10 cellular contexts compared by ENCODE assay signal in the genomic region with DNA sequence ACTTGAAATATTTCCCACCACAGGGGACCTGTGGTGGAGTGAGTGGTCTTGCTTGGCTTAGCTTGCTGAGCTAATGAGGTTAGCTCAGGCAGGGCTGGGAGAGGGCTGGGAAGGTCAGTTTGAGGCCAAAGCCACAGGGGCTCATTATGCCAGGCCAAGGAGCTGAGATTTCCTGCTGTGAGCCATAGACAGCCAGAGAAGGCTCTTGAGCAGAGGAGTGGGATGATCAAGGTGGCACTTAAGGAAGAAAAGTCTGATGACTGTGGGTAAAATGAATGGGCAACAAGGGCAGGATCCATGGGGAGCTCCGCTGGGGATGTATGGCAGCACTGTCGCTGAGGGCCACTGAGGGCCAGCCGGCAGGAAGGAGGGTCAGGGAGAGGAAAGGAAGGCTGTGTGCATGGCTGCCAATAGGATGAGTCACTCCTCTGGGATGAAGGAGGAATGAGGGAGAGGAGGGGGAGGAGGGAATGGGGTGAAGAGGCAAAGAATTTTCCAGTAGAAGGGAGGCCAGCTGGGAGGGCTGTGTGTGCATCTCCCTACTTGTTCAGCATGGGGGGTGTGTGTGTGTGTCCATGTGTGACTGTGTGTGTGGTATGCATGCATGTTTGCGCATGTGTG. TPM values are rescaled to one million over a fixed set of nuclear protein-coding genes. Genes with fewer than 3 reads are reported as not detected.
A peak's percentile ranks its signal among the peaks of the same experiment; 100 is the strongest.
DNase-seq lines count a peak whose midpoint lies in the region; ATAC-seq, FAIRE-seq and TF ChIP-seq lines count a peak whose summit lies in the region.
"Had no signal": no experiment of that assay in that cellular context is flagged by ENCODE, and none has a peak within 500 bp of the region (broad histone marks: within the 10 kb centered on the region; RNA-seq: fewer than 3 reads in every experiment).

No MANE protein-coding gene starts in this region.

- no peaks in the 10 kb centered on the region for H3K27me3 ChIP-seq in BJ (ENCODE audit: control insufficient read depth, insufficient read depth, low read length)
- no peaks in the 10 kb centered on the region for H3K27me3 ChIP-seq in neuronal stem cell (ENCODE audit: control insufficient read depth in 3 of 3, insufficient read depth in 3 of 3, low read depth in 1 of 3, low read length in 3 of 3)

- peak; percentile 51 for DNase-seq in BJ (ENCODE audit: low read depth)
- DNase-seq in RPMI7951 (ENCODE audit: low read depth), result peak; percentile 92
- DNase-seq in fibroblast of villous mesenchyme (ENCODE audit: low read depth), result peak; percentile 87
- peak; percentile 39 for DNase-seq in neuronal stem cell (ENCODE audit: low spot score)
- DNase-seq in NCI-H146 treated with DMSO at 0.1 percent for 48 hours (lab: John Stamatoyannopoulos, UW; ENCODE audit: unreplicated experiment), result no peak
- DNase-seq in GM12891 (ENCODE audit: insufficient read length, low spot score), result no peak
- no peak for DNase-seq in OCI-M2 (lab: John Stamatoyannopoulos, UW; ENCODE audit: unreplicated experiment)
- DNase-seq: stimulated activated CD4-positive, alpha-beta T cell treated with anti-CD3 and anti-CD28 coated beads, Interleukin-4, amount 100 ng/mL, for 24 hours had no signal

- no peaks in the 10 kb centered on the region for H3K36me3 ChIP-seq in BJ (ENCODE audit: control insufficient read depth, insufficient read depth, low read length)
- H3K36me3 ChIP-seq in neuronal stem cell (replicated peaks in 1 of 2; ENCODE audit: control insufficient read depth in 2 of 2, insufficient read depth in 2 of 2, low read length in 2 of 2), result no peaks in the 10 kb centered on the region

- peak overlapping the region; percentile 83 for H3K18ac ChIP-seq in neuronal stem cell (ENCODE audit: low read length)

- peak overlapping the region; percentile 61 for H2BK12ac ChIP-seq in neuronal stem cell (ENCODE audit: low read length)

- H4K91ac ChIP-seq in neuronal stem cell (ENCODE audit: low read depth, low read length, poor library complexity), result no peak overlapping the region

- H2BK15ac ChIP-seq in neuronal stem cell (ENCODE audit: low read length), result no peak overlapping the region

- CTCF ChIA-PET in BJ (lab: Yijun Ruan, JAX), result interaction anchor here (0.9 to 1.5 kb wide), 3 partner anchors 10 to 36 kb away, joined by 3 to 4 read pairs (median 3); no protein-coding TSS in a partner anchor

- no peak for TF ChIP-seq POLR2A in GM12891 (IDR thresholded peaks at IDR 0.05; ENCODE audit: low read depth, low read length)

- no peak for TF ChIP-seq CTCF in BJ (IDR thresholded peaks at IDR 0.05; ENCODE audit: insufficient read depth, low read depth, low read length)
- TF ChIP-seq CTCF in fibroblast of villous mesenchyme (IDR thresholded peaks at IDR 0.05; ENCODE audit: insufficient read depth, low read depth, low read length), result no peak

- peak overlapping the region; percentile 38 for H3K23ac ChIP-seq in neuronal stem cell (ENCODE audit: low read depth, low read length, poor library complexity)

- H3K4me3 ChIP-seq in BJ (ENCODE audit: low read depth, low read length) (no peak overlapping the region), fibroblast of villous mesenchyme (ENCODE audit: low read depth, low read length) (no peak overlapping the region), neuronal stem cell (ENCODE audit: low read length in 2 of 2) (no peak overlapping the region)

- no peak overlapping the region for H3K14ac ChIP-seq in neuronal stem cell (ENCODE audit: low read length)

- H4K8ac ChIP-seq in neuronal stem cell (ENCODE audit: low read depth, low read length), result peak overlapping the region; percentile 53

- H3K4me1 ChIP-seq in neuronal stem cell (ENCODE audit: control insufficient read depth in 2 of 2, insufficient read depth in 1 of 2, low read depth in 1 of 2, low read length in 2 of 2), result peaks cover 18 to 21% of the 10 kb centered on the region in 2 donors

- H2AFZ ChIP-seq in neuronal stem cell (ENCODE audit: low read length), result peak overlapping the region; percentile 27

- no peak overlapping the region for H3K27ac ChIP-seq in neuronal stem cell (replicated peaks; ENCODE audit: low read length)

- FAIRE-seq in GM12891 (lab: Jason Lieb, UNC), result no peak

- no CpG with 5 or more reads among the region's 4 CpGs for WGBS in neuronal stem cell (ENCODE audit: extremely low coverage in 2 of 2, insufficient read length in 2 of 2, insufficient replicate concordance in 1 of 2), 2 donors

- H2AK5ac ChIP-seq in neuronal stem cell (ENCODE audit: low read depth, low read length), result peak overlapping the region; percentile 93

- H2BK5ac ChIP-seq in neuronal stem cell (ENCODE audit: low read length), result no peak overlapping the region

- H3K9me3 ChIP-seq in neuronal stem cell (replicated peaks in 1 of 2; ENCODE audit: control insufficient read depth in 2 of 2, insufficient read depth in 1 of 2, low read depth in 1 of 2, low read length in 2 of 2), result peaks cover 0 to 3% of the 10 kb centered on the region in 2 donors

- POLR2A ChIA-PET in BJ (lab: Charles Lee), result no interaction called here

- H3K4me2 ChIP-seq in neuronal stem cell (ENCODE audit: insufficient read depth, low read length, poor library complexity, severe bottlenecking), result no peak overlapping the region

- H2BK120ac ChIP-seq in neuronal stem cell (ENCODE audit: low read depth, low read length), result peak overlapping the region; percentile 32

- H3K4ac ChIP-seq in neuronal stem cell (ENCODE audit: low read length), result peak overlapping the region; percentile 42

- ATAC-seq in HG03432 (IDR thresholded peaks at IDR 0.05; ENCODE audit: unreplicated experiment), result no peak

- no peaks in the 10 kb centered on the region for H3K79me1 ChIP-seq in neuronal stem cell (ENCODE audit: low read depth, low read length)

- H3K9ac ChIP-seq in neuronal stem cell (ENCODE audit: low read depth, low read length, poor library complexity), result no peak overlapping the region

TF ChIP-seq in GM12891, 5 proteins besides CTCF, POLR2A, EP300 and RAD21:
- TF ChIP-seq PAX5 (IDR thresholded peaks at IDR 0.05; ENCODE audit: insufficient read depth, low read length, severe bottlenecking) (no peak), POLR2AphosphoS5 (IDR thresholded peaks at IDR 0.05; ENCODE audit: low read depth, low read length) (no peak), SPI1 (IDR thresholded peaks at IDR 0.05; ENCODE audit: low read depth, low read length) (no peak), TAF1 (IDR thresholded peaks at IDR 0.05; ENCODE audit: low read depth, low read length) (no peak), POU2F2 (IDR thresholded peaks at IDR 0.05; ENCODE audit: low read depth, low read length) (no peak)

RNA-seq across cellular contexts. Expression of gene ZNF488, which starts 18.7 kb away (rescaled TPM):
- 0.15 and 0.17 TPM in 2 replicates for polyA plus RNA-seq in BJ (2011; rRNA removed)
- polyA minus RNA-seq in BJ (2011; rRNA and poly(A)+ RNA removed), result 0.09 and 0.15 TPM in 2 replicates
- total RNA-seq in RPMI7951 (2014; rRNA removed; shearing (Covaris generic)), result 0.10 and 0.12 TPM in 2 replicates
- under 0.01 TPM in 1 of 2 replicates, not detected in the other for total RNA-seq in fibroblast of villous mesenchyme
- 0.01 TPM for polyA plus RNA-seq in neuronal stem cell (2013, experiment 1 of 2)
- 0.01 TPM for polyA plus RNA-seq in neuronal stem cell (2013, experiment 2 of 2)
- polyA plus RNA-seq in GM12891 (2012; ENCODE audit: low read depth, missing spikeins), result not detected
- total RNA-seq: T-helper 1 cell treated with Interleukin-12 subunit alpha and Interleukin-12 subunit beta and Interleukin-4 antibody, amounts not matched to agents 30 ng/mL and 1 ng/mL, for 36 hours had no signal

RNA-seq across cellular contexts. Expression of gene RBP3, which starts 54.6 kb away (rescaled TPM):
- not detected in 2 replicates for polyA plus RNA-seq in BJ (2011; rRNA removed)
- 0.05 TPM in 1 of 2 replicates, not detected in the other for polyA minus RNA-seq in BJ (2011; rRNA and poly(A)+ RNA removed)
- not detected in 2 replicates for total RNA-seq in RPMI7951 (2014; rRNA removed; shearing (Covaris generic))
- total RNA-seq in fibroblast of villous mesenchyme, result not detected in 2 replicates
- not detected for polyA plus RNA-seq in neuronal stem cell (2013, experiment 1 of 2)
- not detected for polyA plus RNA-seq in neuronal stem cell (2013, experiment 2 of 2)
- polyA plus RNA-seq in GM12891 (2012; ENCODE audit: low read depth, missing spikeins), result not detected
- total RNA-seq: T-helper 1 cell treated with Interleukin-12 subunit alpha and Interleukin-12 subunit beta and Interleukin-4 antibody, amounts not matched to agents 30 ng/mL and 1 ng/mL, for 36 hours had no signal

Comparison
In these comparisons a context has a peak if more than half of its experiments do, and no peak if none do; other contexts are left out.
1. DNase-seq: peak in BJ (single experiment), RPMI7951 (single experiment), fibroblast of villous mesenchyme (single experiment) and neuronal stem cell (single experiment); none in NCI-H146 treated with DMSO at 0.1 percent for 48 hours (single experiment), GM12891 (single experiment) and OCI-M2 (single experiment).